ENCODE assay signal across 26 cellular contexts in the genomic region with DNA sequence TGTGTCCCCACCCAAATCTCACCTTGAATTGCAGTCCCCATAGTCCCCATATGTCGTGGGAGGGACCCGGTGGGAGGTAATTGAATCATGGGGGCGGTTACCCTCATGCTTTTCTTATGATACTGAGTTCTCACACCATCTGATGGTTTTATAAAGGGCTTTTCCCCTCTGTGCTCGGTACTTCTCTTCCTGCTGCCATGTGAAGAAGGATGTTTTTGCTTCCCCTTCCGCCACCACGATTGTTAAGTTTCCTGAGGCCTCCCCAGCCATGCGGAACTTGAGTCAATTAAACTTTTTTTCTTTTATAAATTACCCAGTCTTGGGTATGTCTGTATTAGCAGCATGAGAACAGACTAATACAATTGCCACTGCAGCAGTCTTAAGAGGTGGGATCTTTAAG.
"Had no signal": no experiment of that assay in that cellular context is flagged by ENCODE, and none has a peak within 500 bp of the region (broad histone marks: within the 10 kb centered on the region; RNA-seq: fewer than 3 reads in every experiment).

No MANE protein-coding gene starts in this region.

- H3K27ac ChIP-seq: brain microvascular endothelial cell, cardiac muscle cell, VCaP had no signal

- H3K36me3 ChIP-seq: brain microvascular endothelial cell had no signal

- H3K27me3 ChIP-seq: brain microvascular endothelial cell, cardiac muscle cell had no signal

- FAIRE-seq: TTC549 had no signal

- H3K4me3 ChIP-seq: cardiac muscle cell, K562 had no signal

- ATAC-seq: activated CD4-positive, alpha-beta T cell treated with anti-CD3 and anti-CD28 coated beads for 36 hours; activated CD8-positive, alpha-beta T cell treated with anti-CD3 and anti-CD28 coated beads for 36 hours; activated T-cell treated with anti-CD3 and anti-CD28 coated beads, Interleukin-2, amount 50 U/mL, for 72 hours; K562; PC-3; T-cell had no signal

- DNase-seq: activated CD4-positive, alpha-beta T cell treated with anti-CD3 and anti-CD28 coated beads for 36 hours; activated CD4-positive, alpha-beta T cell treated with anti-CD3 and anti-CD28 coated beads, Interleukin-2, amount 50 U/mL, for 1 hour; activated CD8-positive, alpha-beta memory T cell treated with anti-CD3 and anti-CD28 coated beads, Interleukin-2, amount 50 U/mL, for 4 hours; activated CD8-positive, alpha-beta T cell treated with anti-CD3 and anti-CD28 coated beads for 36 hours; activated gamma-delta T cell treated with Interleukin-2 at 50 U/mL for 16 hours; activated naive CD4-positive, alpha-beta T cell treated with anti-CD3 and anti-CD28 coated beads, Interleukin-2, amount 10 ng/mL, durations not matched to agents 7 days and 5 days; activated naive CD8-positive, alpha-beta T cell treated with anti-CD3 and anti-CD28 coated beads for 36 hours; activated T-cell treated with anti-CD3 and anti-CD28 coated beads, Interleukin-2, amount 50 U/mL, for 72 hours; brain microvascular endothelial cell; cerebellar nuclear complex; Kasumi-1; NCI-H1092; NCI-H1417; NCI-H1930; NCI-H345; NCI-H510A; NCI-H526 treated with DMSO at 0.1 percent for 48 hours; PC-3; SIG-M5; T-cell; T-helper 2 cell; T1000 had no signal
